In genomic region chr11:44574620-44575287, GRCh38 we compare ENCODE assay signal across 8 cellular contexts. TPM values are rescaled to one million over a fixed set of nuclear protein-coding genes. Genes with fewer than 3 reads are reported as not detected.
DNase-seq lines count a peak whose midpoint lies in the region; ATAC-seq and TF ChIP-seq lines count a peak whose summit lies in the region.

No MANE protein-coding gene starts in this region.

- no peaks in the 10 kb centered on the region for H3K27me3 Mint-ChIP-seq in mesothelial cell of epicardium (ENCODE audit: low read depth)

- peak overlapping the region; percentile 57 for H3K9ac ChIP-seq in adipocyte (ENCODE audit: low read length)

- H3K9me3 Mint-ChIP-seq in mesothelial cell of epicardium, result no peaks in the 10 kb centered on the region

- peak overlapping the region; percentile 15 for H3K4me3 ChIP-seq in adipocyte (ENCODE audit: low read length)

- H3K4me1 Mint-ChIP-seq in mesothelial cell of epicardium, result peaks cover 13% of the 10 kb centered on the region

- no peak overlapping the region for H3K4me3 Mint-ChIP-seq in mesothelial cell of epicardium

- H3K36me3 ChIP-seq in KOPT-K1 (ENCODE audit: insufficient read depth, low read length), result peaks cover 76% of the 10 kb centered on the region
- no peaks in the 10 kb centered on the region for H3K36me3 ChIP-seq in adipocyte (ENCODE audit: control insufficient read depth, insufficient read depth, low read length, severe bottlenecking)

- peaks cover 32% of the 10 kb centered on the region for H3K4me1 ChIP-seq in adipocyte (ENCODE audit: control insufficient read depth, insufficient read depth, low read length)

- H3K27ac Mint-ChIP-seq in mesothelial cell of epicardium, result peak overlapping the region; percentile 55

- H3K36me3 Mint-ChIP-seq in mesothelial cell of epicardium, result no peaks in the 10 kb centered on the region

- no peaks in the 10 kb centered on the region for H3K9me3 ChIP-seq in KOPT-K1 (ENCODE audit: insufficient read depth, low read length, poor library complexity, severe bottlenecking)
- no peaks in the 10 kb centered on the region for H3K9me3 ChIP-seq in adipocyte (ENCODE audit: control insufficient read depth, low read length)

- no peak for TF ChIP-seq CTCF in mesothelial cell of epicardium (IDR thresholded peaks at IDR 0.05; ENCODE audit: unreplicated experiment)

- peak; percentile 49 for DNase-seq in activated naive CD4-positive, alpha-beta T cell treated with Interleukin-2 at 50 U/mL for 16 hours
- no peak for DNase-seq in activated naive CD4-positive, alpha-beta T cell treated with anti-CD3 and anti-CD28 coated beads, Interleukin-2, amount 50 U/mL, for 16 hours
- DNase-seq in adipocyte (ENCODE audit: low read depth) (peak; percentile 92), mesothelial cell of epicardium (ENCODE audit: low spot score in 2 of 2, unreplicated experiment in 2 of 2) (no peak), NCI-H2029 treated with DMSO at 0.1 percent for 48 hours (lab: John Stamatoyannopoulos, UW) (no peak), NCI-H526 treated with DMSO at 0.1 percent for 48 hours (lab: John Stamatoyannopoulos, UW) (no peak)

- peak overlapping the region; percentile 100 for H3K27ac ChIP-seq in KOPT-K1 (ENCODE audit: low read depth, low read length, poor library complexity, severe bottlenecking)

- no peak for ATAC-seq in HG02571 (IDR thresholded peaks at IDR 0.05; ENCODE audit: unreplicated experiment)

- H3K27me3 ChIP-seq in adipocyte (replicated peaks; ENCODE audit: control insufficient read depth, insufficient read depth, low read length), result no peaks in the 10 kb centered on the region

RNA-seq across cellular contexts. Expression of gene CD82, which starts 9.3 kb away (rescaled TPM):
- total RNA-seq in mesothelial cell of epicardium, result 10.6 to 11.8 TPM (median 11.2 TPM) in 3 replicates

Comparison
In these comparisons a context has a peak if more than half of its experiments do, and no peak if none do; other contexts are left out.
1. DNase-seq: peak in activated naive CD4-positive, alpha-beta T cell treated with Interleukin-2 at 50 U/mL for 16 hours (single experiment) and adipocyte (single experiment); none in activated naive CD4-positive, alpha-beta T cell treated with anti-CD3 and anti-CD28 coated beads, Interleukin-2, amount 50 U/mL, for 16 hours (single experiment), mesothelial cell of epicardium (0 of 2), NCI-H2029 treated with DMSO at 0.1 percent for 48 hours (single experiment) and NCI-H526 treated with DMSO at 0.1 percent for 48 hours (single experiment).